18 cellular contexts compared by ENCODE assay signal in genomic region chr1:105492941-105493340, GRCh38.
DNase-seq lines count a peak whose midpoint lies in the region; ATAC-seq and TF ChIP-seq lines count a peak whose summit lies in the region.
"Had no signal": no experiment of that assay in that cellular context is flagged by ENCODE, and none has a peak within 500 bp of the region (broad histone marks: within the 10 kb centered on the region; RNA-seq: fewer than 3 reads in every experiment).

No MANE protein-coding gene starts in this region.

- H3K27ac Mint-ChIP-seq in H9: no peak overlapping the region
- H3K27ac Mint-ChIP-seq: CD8-positive, alpha-beta memory T cell had no signal

- peaks cover 0 to 6% of the 10 kb centered on the region in 2 experiments; a peak in 3 of 5 replicates for H3K9me3 Mint-ChIP-seq in H9

- no peaks in the 10 kb centered on the region for H3K36me3 ChIP-seq in PC-3 (ENCODE audit: low read depth, low read length)

- H3K27me3 ChIP-seq in PC-3 (ENCODE audit: low read length): no peaks in the 10 kb centered on the region; the same call in 1 of the 2 replicates
- no peaks in the 10 kb centered on the region for H3K27me3 ChIP-seq in H9 (ENCODE audit: insufficient read depth, low read length)

- H3K4ac ChIP-seq in H9 (ENCODE audit: low read depth, low read length): no peak overlapping the region

- CTCF ChIA-PET in PC-3 (lab: Charles Lee): no interaction called here

- H4K20me1 ChIP-seq in PC-3 (ENCODE audit: low read length): no peaks in the 10 kb centered on the region
- H4K20me1 ChIP-seq in H9 (ENCODE audit: control insufficient read depth, insufficient read depth, insufficient read length): no peaks in the 10 kb centered on the region

- no peak overlapping the region for H3K18ac ChIP-seq in H9 (ENCODE audit: insufficient read length, low read depth, low read length)

- no peak overlapping the region for H2AK5ac ChIP-seq in H9 (ENCODE audit: insufficient read length, low read length)

- H2AFZ ChIP-seq in PC-3 (ENCODE audit: low read length): no peak overlapping the region
- H2AFZ ChIP-seq in H9 (ENCODE audit: low read length): no peak overlapping the region

- no peak overlapping the region for H4K8ac ChIP-seq in H9 (replicated peaks; ENCODE audit: insufficient read length, low read depth, low read length)

- no peak overlapping the region for H2BK15ac ChIP-seq in H9 (ENCODE audit: low read depth, low read length)

- no peaks in the 10 kb centered on the region for H3K27me3 Mint-ChIP-seq in H9 (ENCODE audit: low read depth)
- H3K27me3 Mint-ChIP-seq: CD8-positive, alpha-beta memory T cell had no signal

- TF ChIP-seq CTCF in PC-3 (conservative IDR thresholded peaks at IDR 0.05; ENCODE audit: low read depth, low read length) (no peak), H9 (conservative IDR thresholded peaks at IDR 0.05) (no peak)

- H3K4me2 ChIP-seq in PC-3 (ENCODE audit: low read length) (no peak overlapping the region), H9 (ENCODE audit: insufficient read depth, insufficient read length, low read length) (no peak overlapping the region)

- WGBS in H9 (ENCODE audit: extremely low coverage, insufficient read length, low lambda C conversion rate): no CpG with 5 or more reads among the region's 4 CpGs

- no peak overlapping the region for H2BK12ac ChIP-seq in H9 (ENCODE audit: insufficient read length, low read depth, low read length)

- H3K4me1 Mint-ChIP-seq in H9: no peaks in the 10 kb centered on the region
- H3K4me1 Mint-ChIP-seq: CD8-positive, alpha-beta memory T cell had no signal

- H3K36me3 Mint-ChIP-seq in H9 (ENCODE audit: insufficient read depth in 1 of 3, low read depth in 3 of 3): peaks cover 0 to 6% (median 4%) of the 10 kb centered on the region in 3 experiments; a peak in 1 of 7 replicates
- H3K36me3 Mint-ChIP-seq: CD8-positive, alpha-beta memory T cell had no signal

- H3K79me2 ChIP-seq in PC-3 (ENCODE audit: low read length): no peaks in the 10 kb centered on the region
- no peaks in the 10 kb centered on the region for H3K79me2 ChIP-seq in H9 (ENCODE audit: insufficient read depth, low read length)

- H3K14ac ChIP-seq in H9 (ENCODE audit: insufficient read depth, low read length): no peak overlapping the region

- no TSS peak for BruUV-seq in PC-3 (replicated peaks; lab: Mats Ljungman, UMichigan)

- POLR2A ChIA-PET in PC-3 (lab: Charles Lee; ENCODE audit: unreplicated experiment): no interaction called here

- H2BK20ac ChIP-seq in H9 (ENCODE audit: low read depth, low read length, poor library complexity, severe bottlenecking): no peak overlapping the region

- H3K23ac ChIP-seq in H9 (ENCODE audit: insufficient read length, low read depth, low read length): no peak overlapping the region

- DNase-seq in EH (ENCODE audit: low read depth): peak; percentile 18
- DNase-seq in astrocyte of the hippocampus (ENCODE audit: low read depth, low spot score): peak; percentile 0
- peak; percentile 10 for DNase-seq in fibroblast of peridontal ligament (ENCODE audit: extremely low read depth)
- peak; percentile 26 for DNase-seq in skeletal muscle cell (ENCODE audit: low read depth)
- DNase-seq in PC-3: no peak
- no peak for DNase-seq in H9
- no peak for DNase-seq in NCI-H510A treated with DMSO at 0.1 percent for 48 hours (lab: John Stamatoyannopoulos, UW)
- DNase-seq: C1 segment of cervical spinal cord; CD8-positive, alpha-beta memory T cell; H7; IMR-90; NCI-H1417 treated with DMSO at 0.1 percent for 48 hours; NCI-H187 treated with DMSO at 0.1 percent for 48 hours; NCI-H446 treated with DMSO at 0.1 percent for 48 hours; NK-92 treated with Interleukin-12 subunit alpha and Interleukin-12 subunit beta, amount 100 ng/mL, for 24 hours; OCI-M1; SHP77 had no signal

- no peak overlapping the region for H3K56ac ChIP-seq in H9 (ENCODE audit: insufficient read length, low read depth, low read length)

- H4K91ac ChIP-seq in H9 (ENCODE audit: insufficient read length, low read depth, low read length): no peak overlapping the region

- intact Hi-C loops in PC-3 (cut with micrococcal nuclease): no loop called here

- H3K9ac ChIP-seq in PC-3 (ENCODE audit: low read length) (no peak overlapping the region), H9 (ENCODE audit: extremely low read depth, insufficient read length, low read length) (no peak overlapping the region)

- no peaks in the 10 kb centered on the region for H3F3A ChIP-seq in PC-3 (ENCODE audit: low read length, unreplicated experiment)

- H3K4me1 ChIP-seq in PC-3 (ENCODE audit: insufficient read depth, low read length): no peaks in the 10 kb centered on the region
- H3K4me1 ChIP-seq in H9 (ENCODE audit: insufficient read depth, low read length): no peaks in the 10 kb centered on the region

- no peak overlapping the region for H4K5ac ChIP-seq in H9 (ENCODE audit: insufficient read length, low read depth, low read length)

- H3K27ac ChIP-seq in PC-3 (ENCODE audit: low read length): no peak overlapping the region
- H3K27ac ChIP-seq in H9 (ENCODE audit: insufficient read length, low read depth, low read length): no peak overlapping the region
- H3K27ac ChIP-seq: SK-N-MC had no signal

- H3K23me2 ChIP-seq in H9 (ENCODE audit: insufficient read length, low read depth, low read length, poor library complexity, severe bottlenecking): no peaks in the 10 kb centered on the region

- H2BK5ac ChIP-seq in H9 (ENCODE audit: insufficient read length, low read length): no peak overlapping the region

- no peaks in the 10 kb centered on the region for H3K79me1 ChIP-seq in H9 (ENCODE audit: insufficient read depth, low read depth, low read length, poor library complexity, severe bottlenecking)

- no peaks in the 10 kb centered on the region for H3K9me3 ChIP-seq in PC-3 (ENCODE audit: low read length)
- H3K9me3 ChIP-seq in H9 (ENCODE audit: control insufficient read depth, low read depth, low read length): no peaks in the 10 kb centered on the region

- no peaks in the 10 kb centered on the region for H3K9me2 ChIP-seq in PC-3 (replicated peaks; ENCODE audit: low read length)

- ATAC-seq in PC-3: no peak

- no peak overlapping the region for H2BK120ac ChIP-seq in H9 (ENCODE audit: low read depth, low read length, poor library complexity, severe bottlenecking)

- H3K4me3 Mint-ChIP-seq in H9: no peak overlapping the region
- H3K4me3 Mint-ChIP-seq: CD8-positive, alpha-beta memory T cell had no signal

- no peak overlapping the region for H3T11ph ChIP-seq in H9 (ENCODE audit: low read length)

- no peak overlapping the region for H3K4me3 ChIP-seq in skeletal muscle cell (ENCODE audit: low read depth, low read length)
- no peak overlapping the region for H3K4me3 ChIP-seq in PC-3 (ENCODE audit: low read length)
- H3K4me3 ChIP-seq: SK-N-MC had no signal

Comparison
In these comparisons a context has a peak if more than half of its experiments do, and no peak if none do; other contexts are left out.
1. DNase-seq: peak in EH (single experiment), astrocyte of the hippocampus (single experiment), fibroblast of peridontal ligament (single experiment) and skeletal muscle cell (single experiment); none in PC-3 (single experiment), H9 (single experiment) and NCI-H510A treated with DMSO at 0.1 percent for 48 hours (single experiment).